In the genomic region with DNA sequence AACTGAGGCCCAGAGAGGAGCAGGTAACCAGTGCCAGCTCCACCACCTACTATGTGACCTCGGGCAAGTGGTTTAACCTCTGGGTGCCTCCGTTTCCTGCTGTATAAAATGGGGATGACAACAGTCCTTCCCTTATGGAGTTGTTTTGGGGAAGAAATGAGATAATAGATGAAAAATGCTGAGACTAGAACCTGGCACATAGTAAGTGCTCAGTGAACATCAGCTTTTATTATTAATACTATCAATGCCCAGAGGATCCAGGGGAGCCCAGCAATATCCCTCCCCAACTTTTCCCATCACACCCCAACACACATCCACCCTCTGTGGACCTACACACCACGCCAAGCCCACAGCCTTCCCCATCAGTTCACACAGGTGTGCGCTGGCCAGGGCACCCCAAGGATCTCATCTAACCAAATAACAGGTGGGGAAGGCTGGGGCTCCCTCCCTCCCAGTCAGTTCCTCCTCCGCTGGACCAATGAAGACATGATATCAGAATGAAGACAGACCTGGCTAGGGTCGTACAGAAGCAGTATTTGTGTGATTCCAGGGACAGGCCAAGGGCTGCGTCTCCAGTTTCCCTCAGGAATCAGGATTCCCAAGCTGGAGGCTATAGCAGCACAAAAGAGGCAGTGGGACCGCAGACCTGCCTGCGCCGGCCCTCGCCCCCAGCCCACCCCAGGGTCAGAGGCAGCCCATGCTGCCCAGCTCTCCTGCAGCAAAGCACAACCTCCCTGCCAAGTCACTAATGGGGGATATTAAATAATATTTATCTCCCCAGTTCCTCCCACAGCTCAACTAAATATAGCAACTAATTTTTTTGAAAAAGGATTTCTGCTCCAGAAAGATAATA, we compare ENCODE assay signal across 1 cellular context.
TF ChIP-seq lines count a peak whose summit lies in the region.

No MANE protein-coding gene starts in this region.

TF ChIP-seq in HCT116, 20 proteins besides CTCF, POLR2A, EP300 and RAD21 (continued from another document):
- TF ChIP-seq, protein P1, sequence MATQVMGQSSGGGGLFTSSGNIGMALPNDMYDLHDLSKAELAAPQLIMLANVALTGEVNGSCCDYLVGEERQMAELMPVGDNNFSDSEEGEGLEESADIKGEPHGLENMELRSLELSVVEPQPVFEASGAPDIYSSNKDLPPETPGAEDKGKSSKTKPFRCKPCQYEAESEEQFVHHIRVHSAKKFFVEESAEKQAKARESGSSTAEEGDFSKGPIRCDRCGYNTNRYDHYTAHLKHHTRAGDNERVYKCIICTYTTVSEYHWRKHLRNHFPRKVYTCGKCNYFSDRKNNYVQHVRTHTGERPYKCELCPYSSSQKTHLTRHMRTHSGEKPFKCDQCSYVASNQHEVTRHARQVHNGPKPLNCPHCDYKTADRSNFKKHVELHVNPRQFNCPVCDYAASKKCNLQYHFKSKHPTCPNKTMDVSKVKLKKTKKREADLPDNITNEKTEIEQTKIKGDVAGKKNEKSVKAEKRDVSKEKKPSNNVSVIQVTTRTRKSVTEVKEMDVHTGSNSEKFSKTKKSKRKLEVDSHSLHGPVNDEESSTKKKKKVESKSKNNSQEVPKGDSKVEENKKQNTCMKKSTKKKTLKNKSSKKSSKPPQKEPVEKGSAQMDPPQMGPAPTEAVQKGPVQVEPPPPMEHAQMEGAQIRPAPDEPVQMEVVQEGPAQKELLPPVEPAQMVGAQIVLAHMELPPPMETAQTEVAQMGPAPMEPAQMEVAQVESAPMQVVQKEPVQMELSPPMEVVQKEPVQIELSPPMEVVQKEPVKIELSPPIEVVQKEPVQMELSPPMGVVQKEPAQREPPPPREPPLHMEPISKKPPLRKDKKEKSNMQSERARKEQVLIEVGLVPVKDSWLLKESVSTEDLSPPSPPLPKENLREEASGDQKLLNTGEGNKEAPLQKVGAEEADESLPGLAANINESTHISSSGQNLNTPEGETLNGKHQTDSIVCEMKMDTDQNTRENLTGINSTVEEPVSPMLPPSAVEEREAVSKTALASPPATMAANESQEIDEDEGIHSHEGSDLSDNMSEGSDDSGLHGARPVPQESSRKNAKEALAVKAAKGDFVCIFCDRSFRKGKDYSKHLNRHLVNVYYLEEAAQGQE (IDR thresholded peaks at IDR 0.05; ENCODE audit: low read depth) = no peak
- TF ChIP-seq ELF1 (IDR thresholded peaks at IDR 0.05; ENCODE audit: borderline replicate concordance, low read depth) (no peak), EZH2phosphoT487 (IDR thresholded peaks at IDR 0.05; ENCODE audit: borderline replicate concordance) (no peak), TCF7L2 (IDR thresholded peaks at IDR 0.05; ENCODE audit: borderline replicate concordance, extremely low read depth, insufficient read depth, insufficient read length) (no peak), EGR1 (IDR thresholded peaks at IDR 0.05; ENCODE audit: low read depth) (no peak)
